In the genomic region with DNA sequence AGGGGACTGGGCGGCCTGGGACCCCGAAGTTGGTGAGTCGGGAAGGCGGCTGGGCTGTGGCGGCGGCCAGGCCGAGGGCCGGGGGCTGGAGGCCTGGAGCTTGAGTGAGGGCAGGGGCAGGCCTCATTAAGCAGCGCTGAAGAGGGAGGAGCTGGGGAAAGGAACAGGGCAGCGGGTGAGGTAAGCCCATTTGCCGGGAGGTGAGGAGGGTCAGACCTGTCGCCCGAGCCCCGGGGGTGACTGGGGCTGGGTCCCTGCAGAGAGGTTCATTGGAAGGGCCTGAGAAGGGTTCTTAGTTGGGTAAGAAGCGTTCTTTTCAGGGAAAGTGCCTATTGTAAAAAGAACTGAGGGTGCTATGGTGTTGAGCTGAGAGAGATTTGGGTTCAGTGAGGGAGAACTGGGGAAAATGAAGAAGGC, we compare ENCODE assay signal across 7 cellular contexts. TPM values are rescaled to one million over a fixed set of nuclear protein-coding genes. Genes with fewer than 3 reads are reported as not detected.
DNase-seq lines count a peak whose midpoint lies in the region; ATAC-seq and TF ChIP-seq lines count a peak whose summit lies in the region.

No MANE protein-coding gene starts in this region.

- H3K9me3 ChIP-seq in ES-I3 (ENCODE audit: control insufficient read depth, insufficient read depth, low read length) (no peaks in the 10 kb centered on the region), osteoblast (ENCODE audit: low read depth, low read length) (no peaks in the 10 kb centered on the region)

- CTCF ChIA-PET in activated CD4-positive, alpha-beta T cell treated with anti-CD3 and anti-CD28 coated beads, Interleukin-2, amount 10 ng/mL, durations not matched to agents 7 days and 5 days (lab: Charles Lee): interaction anchor here (0.7 to 2.6 kb wide), 21 partner anchors 8 to 245 kb away, joined by 3 to 15 read pairs (median 4); a partner anchor contains a TSS

- peak overlapping the region; percentile 90 for H3K9ac ChIP-seq in ES-I3 (ENCODE audit: low read depth, low read length)

- H2AFZ ChIP-seq in osteoblast (ENCODE audit: low read length): peak overlapping the region; percentile 89

- ATAC-seq in GM21717 (IDR thresholded peaks at IDR 0.05; ENCODE audit: unreplicated experiment) (peak; percentile 14), GM21786 (IDR thresholded peaks at IDR 0.05; ENCODE audit: unreplicated experiment) (no peak)

- H3K27me3 ChIP-seq in osteoblast (ENCODE audit: insufficient read depth, low read length): no peaks in the 10 kb centered on the region

- H3K4me3 ChIP-seq in fibroblast of villous mesenchyme (ENCODE audit: low read depth, low read length): peak overlapping the region; percentile 97
- H3K4me3 ChIP-seq in osteoblast (ENCODE audit: insufficient read depth, low read length): peak overlapping the region; percentile 97

- peaks cover 15% of the 10 kb centered on the region for H4K20me1 ChIP-seq in osteoblast (ENCODE audit: insufficient read depth, low read length)

- no peaks in the 10 kb centered on the region for H3K9me3 Mint-ChIP-seq in activated CD4-positive, alpha-beta T cell treated with anti-CD3 and anti-CD28 coated beads, Interleukin-2, amount 10 ng/mL, durations not matched to agents 7 days and 5 days

- peaks cover 32% of the 10 kb centered on the region for H3K4me1 Mint-ChIP-seq in activated CD4-positive, alpha-beta T cell treated with anti-CD3 and anti-CD28 coated beads, Interleukin-2, amount 10 ng/mL, durations not matched to agents 7 days and 5 days

- peaks cover 56% of the 10 kb centered on the region for H3K79me2 ChIP-seq in osteoblast (ENCODE audit: insufficient read depth, low read length)

- POLR2A ChIA-PET in activated CD4-positive, alpha-beta T cell treated with anti-CD3 and anti-CD28 coated beads, Interleukin-2, amount 10 ng/mL, durations not matched to agents 7 days and 5 days (lab: Charles Lee): interaction anchor here (0.6 to 1.7 kb wide), 8 partner anchors 8 to 475 kb away, joined by 3 to 8 read pairs (median 4); a partner anchor contains a TSS

- no peak overlapping the region for H3K4me3 Mint-ChIP-seq in activated CD4-positive, alpha-beta T cell treated with anti-CD3 and anti-CD28 coated beads, Interleukin-2, amount 10 ng/mL, durations not matched to agents 7 days and 5 days

- H3K27ac Mint-ChIP-seq in activated CD4-positive, alpha-beta T cell treated with anti-CD3 and anti-CD28 coated beads, Interleukin-2, amount 10 ng/mL, durations not matched to agents 7 days and 5 days: no peak overlapping the region

- peaks cover 3% of the 10 kb centered on the region; the same call in 1 of the 2 replicates for H3K36me3 ChIP-seq in ES-I3 (ENCODE audit: insufficient read depth, low read length)
- peaks cover 8% of the 10 kb centered on the region for H3K36me3 ChIP-seq in osteoblast (ENCODE audit: insufficient read depth, low read length)

- DNase-seq in Kasumi-1 (lab: John Stamatoyannopoulos, UW) (peak; percentile 29 to 46), fibroblast of villous mesenchyme (ENCODE audit: low read depth) (peak; percentile 56), osteoblast (ENCODE audit: insufficient read length, low spot score, missing footprints) (peak; percentile 83)
- peak; percentile 53 for DNase-seq in activated CD4-positive, alpha-beta T cell treated with anti-CD3 and anti-CD28 coated beads, Interleukin-2, amount 10 ng/mL, durations not matched to agents 7 days and 5 days

- peak overlapping the region; percentile 86 for H3K4me2 ChIP-seq in osteoblast (ENCODE audit: insufficient read depth, low read length)

- peaks cover 24% of the 10 kb centered on the region for H3K36me3 Mint-ChIP-seq in activated CD4-positive, alpha-beta T cell treated with anti-CD3 and anti-CD28 coated beads, Interleukin-2, amount 10 ng/mL, durations not matched to agents 7 days and 5 days (ENCODE audit: low read depth)

- peak overlapping the region; percentile 88 for H3K27ac ChIP-seq in osteoblast (ENCODE audit: low read depth, low read length)

- no peaks in the 10 kb centered on the region for H3K27me3 Mint-ChIP-seq in activated CD4-positive, alpha-beta T cell treated with anti-CD3 and anti-CD28 coated beads, Interleukin-2, amount 10 ng/mL, durations not matched to agents 7 days and 5 days

- TF ChIP-seq CTCF in fibroblast of villous mesenchyme (IDR thresholded peaks at IDR 0.05; ENCODE audit: insufficient read depth, low read depth, low read length): no peak
- no peak for TF ChIP-seq CTCF in osteoblast (IDR thresholded peaks at IDR 0.05; ENCODE audit: extremely low read depth, low read depth, low read length)

- H3K4me1 ChIP-seq in ES-I3 (ENCODE audit: insufficient read depth, low read length) (peaks cover 5% of the 10 kb centered on the region; the same call in 1 of the 2 replicates), osteoblast (ENCODE audit: insufficient read depth, low read length) (peaks cover 27% of the 10 kb centered on the region)

RNA-seq across cellular contexts. Expression of a gene that starts 0.4 kb away (rescaled TPM):
- total RNA-seq in activated CD4-positive, alpha-beta T cell treated with anti-CD3 and anti-CD28 coated beads, Interleukin-2, amount 10 ng/mL, durations not matched to agents 7 days and 5 days: 10 to 100 TPM; 56.9 to 58.1 TPM
- total RNA-seq in fibroblast of villous mesenchyme (70.9 and 111 TPM in 2 replicates), osteoblast (82.9 and 87.5 TPM in 2 replicates)

RNA-seq across cellular contexts. Expression of a gene that starts 7.7 kb away (rescaled TPM):
- total RNA-seq in activated CD4-positive, alpha-beta T cell treated with anti-CD3 and anti-CD28 coated beads, Interleukin-2, amount 10 ng/mL, durations not matched to agents 7 days and 5 days: 100 to 1,000 TPM in 1 of 2 experiments, 10 to 100 TPM in 1; 96.6 to 106 TPM
- total RNA-seq in fibroblast of villous mesenchyme: 32.2 and 51.4 TPM in 2 replicates
- 13.0 and 13.4 TPM in 2 replicates for total RNA-seq in osteoblast

RNA-seq across cellular contexts. Expression of a gene that starts 8.5 kb away (rescaled TPM):
- total RNA-seq in activated CD4-positive, alpha-beta T cell treated with anti-CD3 and anti-CD28 coated beads, Interleukin-2, amount 10 ng/mL, durations not matched to agents 7 days and 5 days: under 1 TPM in 1 of 2 experiments, not detected in 1; 0.37 TPM
- 1.3 TPM in 2 replicates for total RNA-seq in fibroblast of villous mesenchyme
- 0.59 and 0.72 TPM in 2 replicates for total RNA-seq in osteoblast

RNA-seq across cellular contexts. Expression of a gene that starts 22.8 kb away (rescaled TPM):
- 1 to 10 TPM; 2.4 to 3.5 TPM for total RNA-seq in activated CD4-positive, alpha-beta T cell treated with anti-CD3 and anti-CD28 coated beads, Interleukin-2, amount 10 ng/mL, durations not matched to agents 7 days and 5 days
- 13.5 and 17.3 TPM in 2 replicates for total RNA-seq in fibroblast of villous mesenchyme
- 12.3 and 13.0 TPM in 2 replicates for total RNA-seq in osteoblast

RNA-seq across cellular contexts. Expression of a gene that starts 43.4 kb away (rescaled TPM):
- 100 to 1,000 TPM; 766 to 771 TPM for total RNA-seq in activated CD4-positive, alpha-beta T cell treated with anti-CD3 and anti-CD28 coated beads, Interleukin-2, amount 10 ng/mL, durations not matched to agents 7 days and 5 days
- total RNA-seq in fibroblast of villous mesenchyme (34.8 and 45.8 TPM in 2 replicates), osteoblast (32.6 and 36.5 TPM in 2 replicates)
